Comparison of ENCODE assay signal across 25 cellular contexts in the genomic region with DNA sequence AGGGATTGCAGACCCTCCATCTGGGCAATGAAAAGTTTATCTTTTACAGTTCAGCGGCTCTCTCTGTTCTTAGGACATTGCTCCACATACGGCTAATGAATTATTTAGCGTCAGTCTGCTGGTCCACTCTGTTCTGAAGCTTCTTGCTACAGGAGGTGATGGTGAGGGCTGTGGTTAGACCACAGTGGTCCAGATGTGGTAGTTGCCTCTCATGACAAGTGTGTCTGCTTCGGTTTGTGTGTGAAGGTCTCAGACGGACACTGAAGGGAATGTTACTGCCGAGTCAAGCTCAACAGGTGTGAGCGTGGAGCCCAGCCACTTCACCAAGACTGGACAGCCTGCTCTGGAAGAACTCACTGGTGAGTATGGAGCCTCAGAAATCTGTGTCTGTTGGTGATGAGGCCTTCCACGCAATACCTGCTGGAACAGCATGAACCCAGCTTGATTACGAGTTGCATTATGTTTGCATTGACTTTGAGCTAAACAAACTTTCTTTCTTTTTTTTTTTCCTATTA.
A peak's percentile ranks its signal among the peaks of the same experiment; 100 is the strongest.
DNase-seq lines count a peak whose midpoint lies in the region; ATAC-seq, FAIRE-seq and TF ChIP-seq lines count a peak whose summit lies in the region.
"Had no signal": no experiment of that assay in that cellular context is flagged by ENCODE, and none has a peak within 500 bp of the region (broad histone marks: within the 10 kb centered on the region; RNA-seq: fewer than 3 reads in every experiment).

No MANE protein-coding gene starts in this region.

- H3K4me1 ChIP-seq in H1 (replicated peaks in 1 of 4; ENCODE audit: control insufficient read depth in 3 of 4, insufficient read depth in 4 of 4, low read length in 3 of 4): peaks cover 2 to 11% (median 4%) of the 10 kb centered on the region in 4 experiments; a peak in 4 of 7 replicates
- H3K4me1 ChIP-seq in CD4-positive, alpha-beta memory T cell (ENCODE audit: insufficient read depth, low read length): no peaks in the 10 kb centered on the region
- H3K4me1 ChIP-seq: BLaER1 had no signal

- no peak overlapping the region for H4K5ac ChIP-seq in H1 (ENCODE audit: insufficient read length, low read depth, low read length)

- H3K4me2 ChIP-seq in H1 (ENCODE audit: insufficient read depth in 1 of 2, low read depth in 2 of 2, low read length in 2 of 2): no peak overlapping the region
- H3K4me2 ChIP-seq: BLaER1, hepatocyte had no signal

- no peak overlapping the region for H3K14ac ChIP-seq in H1 (ENCODE audit: insufficient read length)

- H4K8ac ChIP-seq in H1 (ENCODE audit: extremely low read depth, insufficient read depth, low read length): no peak overlapping the region

- H3K4ac ChIP-seq in H1 (replicated peaks; ENCODE audit: insufficient read length, low read depth, low read length): peak overlapping the region; percentile 45

- H3K18ac ChIP-seq in H1 (ENCODE audit: extremely low read depth, low read length): no peak overlapping the region

- no peak overlapping the region for H3K4me3 Mint-ChIP-seq in CD4-positive, alpha-beta memory T cell
- H3K4me3 Mint-ChIP-seq: activated CD8-positive, alpha-beta memory T cell treated with anti-CD3 and anti-CD28 coated beads, Interleukin-2, amount 10 ng/mL, durations not matched to agents 7 days and 5 days; activated naive CD8-positive, alpha-beta T cell; activated T-helper 17 cell treated with anti-CD3 and anti-CD28 coated beads, Interleukin-2, amount 50 U/mL, for 72 hours; T-cell had no signal

- no peaks in the 10 kb centered on the region for H3K9me3 ChIP-seq in H1 (ENCODE audit: insufficient read depth in 2 of 2, low read depth in 1 of 2, low read length in 1 of 2)
- H3K9me3 ChIP-seq in CD4-positive, alpha-beta memory T cell (ENCODE audit: control insufficient read depth in 1 of 2, low read length in 2 of 2): no peaks in the 10 kb centered on the region
- H3K9me3 ChIP-seq: BLaER1 had no signal

- peaks cover 4% of the 10 kb centered on the region; the same call in 1 of the 2 replicates for H3K79me1 ChIP-seq in H1 (ENCODE audit: low read depth, low read length)

- H4K91ac ChIP-seq in H1 (replicated peaks; ENCODE audit: insufficient read length, low read length): no peak overlapping the region

- TF ChIP-seq EP300 in H1 (IDR thresholded peaks at IDR 0.05; ENCODE audit: borderline replicate concordance in 1 of 2, low read depth in 2 of 2, low read length in 2 of 2): no peak

- H3K36me3 Mint-ChIP-seq in CD4-positive, alpha-beta memory T cell: no peaks in the 10 kb centered on the region
- H3K36me3 Mint-ChIP-seq: activated CD8-positive, alpha-beta memory T cell treated with anti-CD3 and anti-CD28 coated beads, Interleukin-2, amount 10 ng/mL, durations not matched to agents 7 days and 5 days; activated naive CD8-positive, alpha-beta T cell; IgD-negative memory B cell; T-cell had no signal

- H3K56ac ChIP-seq in H1 (replicated peaks; ENCODE audit: insufficient read length, low read depth, low read length): no peak overlapping the region

- DNase-seq in DMS53 treated with DMSO at 0.1 percent for 48 hours (lab: John Stamatoyannopoulos, UW; ENCODE audit: unreplicated experiment) (peak; percentile 22), H1 (ENCODE audit: low read depth in 1 of 2, low spot score in 2 of 2) (no peak), D341Med (ENCODE audit: low spot score) (no peak)
- no peak for DNase-seq in stimulated activated CD4-positive, alpha-beta T cell treated with anti-CD3 and anti-CD28 coated beads, Interleukin-2, amount 100 ng/mL, for 48 hours
- DNase-seq in CD4-positive, alpha-beta memory T cell: no peak
- DNase-seq: activated CD4-positive, alpha-beta T cell treated with anti-CD3 and anti-CD28 coated beads for 4 hours; activated CD8-positive, alpha-beta memory T cell treated with anti-CD3 and anti-CD28 coated beads, Interleukin-2, amount 10 ng/mL, durations not matched to agents 7 days and 5 days; cerebellar nuclear complex; DMS 273 treated with DMSO at 0.1 percent for 48 hours; left ventricle myocardium superior; NCI-H1694; retina; T-cell had no signal

- H4K20me1 ChIP-seq in H1 (replicated peaks in 1 of 2; ENCODE audit: control insufficient read depth in 1 of 2, insufficient read depth in 2 of 2, low read length in 2 of 2): peaks cover 4 to 9% of the 10 kb centered on the region in 2 experiments
- H4K20me1 ChIP-seq: BLaER1 had no signal

- CTCF ChIA-PET in H1 (lab: Charles Lee; ENCODE audit: partially characterized antibody): interaction anchor here (0.6 to 5.6 kb wide), 39 partner anchors 9 to 193 kb away, joined by 3 to 55 read pairs (median 4); no protein-coding TSS in a partner anchor
- CTCF ChIA-PET in CD4-positive, alpha-beta memory T cell (lab: Charles Lee; ENCODE audit: partially characterized antibody): interaction anchor here (0.7 to 1.7 kb wide), 5 partner anchors 8 to 41 kb away, joined by 3 to 7 read pairs (median 4); no protein-coding TSS in a partner anchor

- WGBS in H1 (ENCODE audit: extremely low coverage in 1 of 2, insufficient coverage in 1 of 2, insufficient read length in 1 of 2, insufficient replicate concordance in 2 of 2, low coverage in 1 of 2, low lambda C conversion rate in 2 of 2, missing lambda C conversion rate in 1 of 2), 2 experiments: 87% methylated on average over 9 of the region's 9 CpGs; no CpG with 5 or more reads in 1 of the 2 experiments

- H3K27me3 ChIP-seq in H1 (replicated peaks in 1 of 4; ENCODE audit: control insufficient read depth in 3 of 4, extremely low read depth in 1 of 4, insufficient read depth in 3 of 4, low read length in 3 of 4): no peaks in the 10 kb centered on the region
- H3K27me3 ChIP-seq in CD4-positive, alpha-beta memory T cell (ENCODE audit: insufficient read depth, low read length): no peaks in the 10 kb centered on the region
- H3K27me3 ChIP-seq: BLaER1, hepatocyte had no signal

- ATAC-seq in GM19324 (IDR thresholded peaks at IDR 0.05; ENCODE audit: low FRiP score, unreplicated experiment) (peak; percentile 63), HG02938 (IDR thresholded peaks at IDR 0.05; ENCODE audit: unreplicated experiment) (peak; percentile 53), GM18505 (IDR thresholded peaks at IDR 0.05; ENCODE audit: unreplicated experiment) (no peak)
- ATAC-seq: activated CD8-positive, alpha-beta memory T cell treated with anti-CD3 and anti-CD28 coated beads, Interleukin-2, amount 10 ng/mL, durations not matched to agents 7 days and 5 days; activated T-helper 17 cell treated with anti-CD3 and anti-CD28 coated beads, Interleukin-2, amount 50 U/mL, for 72 hours; left ventricle myocardium superior; T-cell had no signal

- H2BK15ac ChIP-seq in H1 (ENCODE audit: low read length): no peak overlapping the region

- no peak for FAIRE-seq in H1 (lab: Jason Lieb, UNC)
- FAIRE-seq: astrocyte, G401.6, TTC549 had no signal

- H3K4me3 ChIP-seq in H1 (ENCODE audit: extremely low read depth in 1 of 4, insufficient read depth in 2 of 4, low read depth in 3 of 4, low read length in 4 of 4): no peak overlapping the region
- H3K4me3 ChIP-seq in CD4-positive, alpha-beta memory T cell (ENCODE audit: low read length in 2 of 2): no peak overlapping the region
- H3K4me3 ChIP-seq: BLaER1, hepatocyte had no signal

- H3K23ac ChIP-seq in H1 (ENCODE audit: insufficient read length): no peak overlapping the region

- TF ChIP-seq CTCF in H1 (IDR thresholded peaks at IDR 0.05; ENCODE audit: control extremely low read depth in 1 of 3, insufficient read depth in 1 of 3, low read depth in 1 of 3, low read length in 3 of 3): no peak

- no peaks in the 10 kb centered on the region for H3K27me3 Mint-ChIP-seq in CD4-positive, alpha-beta memory T cell
- H3K27me3 Mint-ChIP-seq: T-cell had no signal

- no peaks in the 10 kb centered on the region; a peak in 1 of 4 replicates for H3K79me2 ChIP-seq in H1 (ENCODE audit: control insufficient read depth in 1 of 2, insufficient read depth in 2 of 2, low read length in 2 of 2)
- H3K79me2 ChIP-seq: hepatocyte had no signal

- peaks cover 0 to 3% (median 0%) of the 10 kb centered on the region in 4 donors for H3K4me1 Mint-ChIP-seq in CD4-positive, alpha-beta memory T cell
- H3K4me1 Mint-ChIP-seq: activated T-helper 17 cell treated with anti-CD3 and anti-CD28 coated beads, Interleukin-2, amount 50 U/mL, for 72 hours; T-cell had no signal

- H2BK12ac ChIP-seq in H1 (ENCODE audit: low read depth, low read length): no peak overlapping the region

- no peak overlapping the region for H2AFZ ChIP-seq in H1 (ENCODE audit: low read length)
- H2AFZ ChIP-seq: hepatocyte had no signal

- H3K9ac ChIP-seq in H1 (replicated peaks in 1 of 4; ENCODE audit: extremely low read depth in 1 of 4, low read depth in 3 of 4, low read length in 3 of 4): no peak overlapping the region
- H3K9ac ChIP-seq: BLaER1 had no signal

- POLR2A ChIA-PET in H1 (lab: Charles Lee; ENCODE audit: partially characterized antibody): no interaction called here
- POLR2A ChIA-PET in CD4-positive, alpha-beta memory T cell (lab: Charles Lee; ENCODE audit: partially characterized antibody): no interaction called here

- 0 out of 2 replicates have a peak overlapping the region, but pooled peaks have one; percentile 20 for H2BK5ac ChIP-seq in H1 (ENCODE audit: low read depth, low read length)

- no peak for TF ChIP-seq RAD21 in H1 (IDR thresholded peaks at IDR 0.05 in 1 of 2, conservative IDR thresholded peaks at IDR 0.05 in 1 of 2; ENCODE audit: low read depth in 2 of 2, low read length in 2 of 2)

- no peak overlapping the region for H3K27ac ChIP-seq in H1 (ENCODE audit: low read depth, low read length)
- H3K27ac ChIP-seq in CD4-positive, alpha-beta memory T cell (ENCODE audit: low read depth, low read length): no peak overlapping the region
- H3K27ac ChIP-seq: BLaER1, foreskin keratinocyte, hepatocyte had no signal

- no peak overlapping the region for H3K27ac Mint-ChIP-seq in CD4-positive, alpha-beta memory T cell
- H3K27ac Mint-ChIP-seq: activated CD8-positive, alpha-beta memory T cell treated with anti-CD3 and anti-CD28 coated beads, Interleukin-2, amount 10 ng/mL, durations not matched to agents 7 days and 5 days; activated naive CD8-positive, alpha-beta T cell; activated T-helper 17 cell treated with anti-CD3 and anti-CD28 coated beads, Interleukin-2, amount 50 U/mL, for 72 hours; T-cell had no signal

- intact Hi-C loops in CD4-positive, alpha-beta memory T cell (cut with micrococcal nuclease): no loop called here

- H2BK20ac ChIP-seq in H1 (ENCODE audit: low read length): no peak overlapping the region

- peaks cover 3 to 33% (median 20%) of the 10 kb centered on the region in 4 experiments for H3K36me3 ChIP-seq in H1 (ENCODE audit: control insufficient read depth in 2 of 4, insufficient read depth in 4 of 4, low read length in 3 of 4)
- H3K36me3 ChIP-seq in CD4-positive, alpha-beta memory T cell (ENCODE audit: insufficient read depth, low read length): no peaks in the 10 kb centered on the region
- H3K36me3 ChIP-seq: BLaER1 had no signal

- no peaks in the 10 kb centered on the region for H3K23me2 ChIP-seq in H1 (ENCODE audit: low read depth, low read length)

- H2AK5ac ChIP-seq in H1 (ENCODE audit: low read depth, low read length): no peak overlapping the region; the same call in 1 of the 2 replicates

- H3K9me3 Mint-ChIP-seq in CD4-positive, alpha-beta memory T cell: no peaks in the 10 kb centered on the region
- H3K9me3 Mint-ChIP-seq: activated T-helper 17 cell treated with anti-CD3 and anti-CD28 coated beads, Interleukin-2, amount 50 U/mL, for 72 hours; T-cell had no signal

- no peak for TF ChIP-seq POLR2A in H1 (IDR thresholded peaks at IDR 0.05; ENCODE audit: control extremely low read depth in 1 of 2, low read depth in 2 of 2, low read length in 2 of 2)
- TF ChIP-seq POLR2A in GM18505 (IDR thresholded peaks at IDR 0.05; ENCODE audit: borderline replicate concordance, extremely low read depth, insufficient read depth, insufficient read length): no peak

- H2BK120ac ChIP-seq in H1 (replicated peaks; ENCODE audit: low read depth, low read length): no peak overlapping the region
